In genomic region chr1:14958249-14959215, GRCh38 we compare ENCODE assay signal across 28 cellular contexts.
"Had no signal": no experiment of that assay in that cellular context is flagged by ENCODE, and none has a peak within 500 bp of the region (broad histone marks: within the 10 kb centered on the region; RNA-seq: fewer than 3 reads in every experiment).

No MANE protein-coding gene starts in this region.

- H3K27ac Mint-ChIP-seq: activated B cell treated with CpG ODN at 0.5 μM for 24 hours; activated CD8-positive, alpha-beta T cell treated with anti-CD3 and anti-CD28 coated beads for 36 hours; activated naive CD4-positive, alpha-beta T cell treated with anti-CD3 and anti-CD28 coated beads, Interleukin-2, amount 50 U/mL, for 24 hours; activated naive CD8-positive, alpha-beta T cell treated with anti-CD3 and anti-CD28 coated beads, Interleukin-2, amount 50 U/mL, for 24 hours; activated T-helper 2 cell treated with anti-CD3 and anti-CD28 coated beads, Interferon-gamma antibody, Interleukin-2, Interleukin-4, amounts not matched to agents 10 μg/mL and 5 μg/mL and 100 μg/mL, durations not matched to agents 14 hours and 24 hours and 36 hours; stimulated activated naive CD8-positive, alpha-beta T cell treated with anti-CD3 and anti-CD28 coated beads, Interleukin-15, Interleukin-2, amounts not matched to agents 100 ng/mL and 50 ng/mL, for 24 hours had no signal

- H3K27me3 Mint-ChIP-seq: activated B cell treated with CpG ODN at 0.5 μM for 24 hours; activated CD8-positive, alpha-beta T cell treated with anti-CD3 and anti-CD28 coated beads for 36 hours; activated naive CD4-positive, alpha-beta T cell treated with anti-CD3 and anti-CD28 coated beads, Interleukin-2, amount 50 U/mL, for 24 hours; activated naive CD8-positive, alpha-beta T cell treated with anti-CD3 and anti-CD28 coated beads, Interleukin-2, amount 50 U/mL, for 24 hours; stimulated activated naive CD8-positive, alpha-beta T cell treated with anti-CD3 and anti-CD28 coated beads, Interleukin-15, Interleukin-2, amounts not matched to agents 100 ng/mL and 50 ng/mL, for 24 hours had no signal

- H3K9ac ChIP-seq: neural progenitor cell had no signal

- H2AFZ ChIP-seq: neural progenitor cell had no signal

- FAIRE-seq: colon, endometrium, frontal cortex, islet of Langerhans had no signal

- H3K4me1 Mint-ChIP-seq: activated B cell treated with CpG ODN at 0.5 μM for 24 hours; activated naive CD4-positive, alpha-beta T cell treated with anti-CD3 and anti-CD28 coated beads, Interleukin-2, amount 50 U/mL, for 24 hours; activated naive CD8-positive, alpha-beta T cell treated with anti-CD3 and anti-CD28 coated beads, Interleukin-2, amount 50 U/mL, for 24 hours had no signal

- H3K9me3 Mint-ChIP-seq: activated B cell treated with CpG ODN at 0.5 μM for 24 hours; activated CD8-positive, alpha-beta T cell treated with anti-CD3 and anti-CD28 coated beads for 36 hours; activated naive CD4-positive, alpha-beta T cell treated with anti-CD3 and anti-CD28 coated beads, Interleukin-2, amount 50 U/mL, for 24 hours; activated naive CD8-positive, alpha-beta T cell treated with anti-CD3 and anti-CD28 coated beads, Interleukin-2, amount 50 U/mL, for 24 hours; activated T-cell treated with anti-CD3 and anti-CD28 coated beads, Interleukin-2, amount 50 U/mL, for 4 hours; activated T-helper 2 cell treated with anti-CD3 and anti-CD28 coated beads, Interferon-gamma antibody, Interleukin-2, Interleukin-4, amounts not matched to agents 10 μg/mL and 5 μg/mL and 100 μg/mL, durations not matched to agents 14 hours and 24 hours and 36 hours; neural progenitor cell; stimulated activated naive CD8-positive, alpha-beta T cell treated with anti-CD3 and anti-CD28 coated beads, Interleukin-15, Interleukin-2, amounts not matched to agents 100 ng/mL and 50 ng/mL, for 24 hours had no signal

- ATAC-seq: activated CD8-positive, alpha-beta T cell treated with anti-CD3 and anti-CD28 coated beads for 36 hours; activated naive CD8-positive, alpha-beta T cell treated with anti-CD3 and anti-CD28 coated beads, Interleukin-2, amount 50 U/mL, for 24 hours; activated T-cell treated with anti-CD3 and anti-CD28 coated beads, Interleukin-2, amount 50 U/mL, for 4 hours; left cardiac atrium; left ventricle myocardium superior; naive thymus-derived CD4-positive, alpha-beta T cell; right cardiac atrium had no signal

- H3K36me3 ChIP-seq: breast epithelium, neural progenitor cell had no signal

- H3K4me2 ChIP-seq: neural progenitor cell had no signal

- H3K36me3 Mint-ChIP-seq: activated naive CD4-positive, alpha-beta T cell treated with anti-CD3 and anti-CD28 coated beads, Interleukin-2, amount 50 U/mL, for 24 hours; naive thymus-derived CD4-positive, alpha-beta T cell had no signal

- H3K4me3 ChIP-seq: breast epithelium, neural progenitor cell, thoracic aorta, vagina had no signal

- DNase-seq: activated B cell treated with CpG ODN at 0.5 μM for 24 hours; activated CD4-positive, alpha-beta T cell treated with anti-CD3 and anti-CD28 coated beads, Interleukin-2, amount 50 U/mL, for 1 hour; activated CD8-positive, alpha-beta T cell treated with anti-CD3 and anti-CD28 coated beads for 36 hours; activated naive CD8-positive, alpha-beta T cell treated with anti-CD3 and anti-CD28 coated beads, Interleukin-2, amount 50 U/mL, for 24 hours; activated T-cell treated with anti-CD3 and anti-CD28 coated beads, Interleukin-2, amount 50 U/mL, for 4 hours; amygdala; dermis blood vessel endothelial cell; effector CD4-positive, alpha-beta T cell; left cardiac atrium; left ventricle myocardium superior; midbrain; naive thymus-derived CD4-positive, alpha-beta T cell; right cardiac atrium; stimulated activated CD4-positive, alpha-beta T cell treated with anti-CD3 and anti-CD28 coated beads, Interleukin-4, amount 100 ng/mL, for 1 hour; T-helper 2 cell; trophoblast cell had no signal

- H3K27me3 ChIP-seq: breast epithelium, neural progenitor cell, vagina had no signal

- H3K27ac ChIP-seq: epithelial cell of prostate, neural progenitor cell, thoracic aorta, vagina had no signal

- H3K4me1 ChIP-seq: neural progenitor cell had no signal

- H3K4me3 Mint-ChIP-seq: activated B cell treated with CpG ODN at 0.5 μM for 24 hours; activated CD8-positive, alpha-beta T cell treated with anti-CD3 and anti-CD28 coated beads for 36 hours; activated naive CD4-positive, alpha-beta T cell treated with anti-CD3 and anti-CD28 coated beads, Interleukin-2, amount 50 U/mL, for 24 hours; activated naive CD8-positive, alpha-beta T cell treated with anti-CD3 and anti-CD28 coated beads, Interleukin-2, amount 50 U/mL, for 24 hours; activated T-cell treated with anti-CD3 and anti-CD28 coated beads, Interleukin-2, amount 50 U/mL, for 4 hours; naive thymus-derived CD4-positive, alpha-beta T cell; neural progenitor cell; stimulated activated naive CD8-positive, alpha-beta T cell treated with anti-CD3 and anti-CD28 coated beads, Interleukin-15, Interleukin-2, amounts not matched to agents 100 ng/mL and 50 ng/mL, for 24 hours had no signal

- H3K9me3 ChIP-seq: thoracic aorta, vagina had no signal
